In the genomic region with DNA sequence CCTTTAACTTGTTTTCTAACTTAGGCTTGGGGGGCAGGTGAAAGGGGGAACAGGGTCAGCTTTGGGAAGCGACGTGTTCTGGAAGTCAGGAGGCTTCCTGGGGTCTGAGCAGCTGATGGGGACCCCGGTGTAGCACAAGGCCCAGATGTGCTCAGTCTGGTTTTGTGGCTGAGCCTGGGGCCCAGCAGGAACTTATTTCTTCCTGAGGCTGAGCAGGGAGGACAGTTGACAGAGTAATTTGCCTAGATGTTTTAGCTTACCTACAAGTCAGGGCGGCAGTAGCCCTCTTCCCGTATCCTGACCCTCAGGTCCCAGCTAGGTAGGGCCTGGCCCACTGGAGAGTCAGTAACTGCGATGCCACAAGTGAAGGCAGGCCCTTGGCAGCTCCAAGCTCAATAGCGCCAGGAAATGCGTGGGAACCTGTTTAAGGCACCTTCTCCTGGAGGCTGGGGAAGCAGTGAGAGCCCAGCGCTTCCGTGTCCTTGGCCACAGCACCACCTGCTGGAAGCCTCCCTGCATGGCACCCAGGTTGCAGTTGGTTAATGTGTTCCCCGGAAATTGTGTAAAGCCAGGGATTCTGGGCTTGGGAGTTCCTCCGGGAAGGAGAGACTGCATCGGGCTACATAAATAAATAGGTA, we compare ENCODE assay signal across 1 cellular context.
TF ChIP-seq lines count a peak whose summit lies in the region.

No MANE protein-coding gene starts in this region.

TF ChIP-seq in SK-N-SH, 30 proteins besides CTCF, POLR2A, EP300 and RAD21 (continued from another document):
- TF ChIP-seq ZBTB33 (IDR thresholded peaks at IDR 0.05; ENCODE audit: borderline replicate concordance, low read depth) (no peak), MXI1 (IDR thresholded peaks at IDR 0.05; ENCODE audit: low read depth, low read length) (no peak), TAF1 (IDR thresholded peaks at IDR 0.05; ENCODE audit: borderline replicate concordance, low read depth, low read length) (peak; percentile 28; the same call in 1 of the 2 replicates), TCF12 (IDR thresholded peaks at IDR 0.05) (no peak), NRF1 (IDR thresholded peaks at IDR 0.05; ENCODE audit: low read depth, low read length) (peak; percentile 36; the same call in 1 of the 2 replicates), ELF1 (IDR thresholded peaks at IDR 0.05) (peak; percentile 61), SIN3A (IDR thresholded peaks at IDR 0.05; ENCODE audit: borderline replicate concordance, low read depth, low read length) (no peak), TEAD4 (IDR thresholded peaks at IDR 0.05; ENCODE audit: borderline replicate concordance, insufficient read depth) (no peak), EZH2phosphoT487 (IDR thresholded peaks at IDR 0.05; ENCODE audit: borderline replicate concordance, low read depth) (no peak), FOSL2 (IDR thresholded peaks at IDR 0.05; ENCODE audit: borderline replicate concordance, low read depth) (no peak), RFX5 (IDR thresholded peaks at IDR 0.05; ENCODE audit: low read length) (no peak), JUND (IDR thresholded peaks at IDR 0.05) (no peak), YY1 (IDR thresholded peaks at IDR 0.05; ENCODE audit: low read depth) (no peak), NFIC (IDR thresholded peaks at IDR 0.05; ENCODE audit: borderline replicate concordance) (no peak), FOXM1 (IDR thresholded peaks at IDR 0.05; ENCODE audit: low read depth) (no peak), MEF2A (IDR thresholded peaks at IDR 0.05; ENCODE audit: borderline replicate concordance, low read depth) (no peak), GATA2 (CRISPR knock-in tag; IDR thresholded peaks at IDR 0.05) (no peak), FOXJ3 (CRISPR knock-in tag; IDR thresholded peaks at IDR 0.05) (no peak), GABPA (IDR thresholded peaks at IDR 0.05; ENCODE audit: low read depth) (peak; percentile 65), CHD2 (IDR thresholded peaks at IDR 0.05; ENCODE audit: low read length, partially characterized antibody) (peak; percentile 59), POLR2AphosphoS5 (IDR thresholded peaks at IDR 0.05; ENCODE audit: low read depth, low read length) (no peak), SMC3 (IDR thresholded peaks at IDR 0.05; ENCODE audit: low read depth, low read length) (peak; percentile 97), RXRA (IDR thresholded peaks at IDR 0.05; ENCODE audit: borderline replicate concordance, low read depth) (no peak)
- TF ChIP-seq, protein P1, sequence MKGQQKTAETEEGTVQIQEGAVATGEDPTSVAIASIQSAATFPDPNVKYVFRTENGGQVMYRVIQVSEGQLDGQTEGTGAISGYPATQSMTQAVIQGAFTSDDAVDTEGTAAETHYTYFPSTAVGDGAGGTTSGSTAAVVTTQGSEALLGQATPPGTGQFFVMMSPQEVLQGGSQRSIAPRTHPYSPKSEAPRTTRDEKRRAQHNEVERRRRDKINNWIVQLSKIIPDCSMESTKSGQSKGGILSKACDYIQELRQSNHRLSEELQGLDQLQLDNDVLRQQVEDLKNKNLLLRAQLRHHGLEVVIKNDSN (IDR thresholded peaks at IDR 0.05; ENCODE audit: borderline replicate concordance, low read depth), result no peak
- TF ChIP-seq, protein P2, sequence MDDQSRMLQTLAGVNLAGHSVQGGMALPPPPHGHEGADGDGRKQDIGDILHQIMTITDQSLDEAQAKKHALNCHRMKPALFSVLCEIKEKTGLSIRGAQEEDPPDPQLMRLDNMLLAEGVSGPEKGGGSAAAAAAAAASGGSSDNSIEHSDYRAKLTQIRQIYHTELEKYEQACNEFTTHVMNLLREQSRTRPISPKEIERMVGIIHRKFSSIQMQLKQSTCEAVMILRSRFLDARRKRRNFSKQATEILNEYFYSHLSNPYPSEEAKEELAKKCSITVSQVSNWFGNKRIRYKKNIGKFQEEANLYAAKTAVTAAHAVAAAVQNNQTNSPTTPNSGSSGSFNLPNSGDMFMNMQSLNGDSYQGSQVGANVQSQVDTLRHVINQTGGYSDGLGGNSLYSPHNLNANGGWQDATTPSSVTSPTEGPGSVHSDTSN (IDR thresholded peaks at IDR 0.05), result no peak
- TF ChIP-seq, protein P3, sequence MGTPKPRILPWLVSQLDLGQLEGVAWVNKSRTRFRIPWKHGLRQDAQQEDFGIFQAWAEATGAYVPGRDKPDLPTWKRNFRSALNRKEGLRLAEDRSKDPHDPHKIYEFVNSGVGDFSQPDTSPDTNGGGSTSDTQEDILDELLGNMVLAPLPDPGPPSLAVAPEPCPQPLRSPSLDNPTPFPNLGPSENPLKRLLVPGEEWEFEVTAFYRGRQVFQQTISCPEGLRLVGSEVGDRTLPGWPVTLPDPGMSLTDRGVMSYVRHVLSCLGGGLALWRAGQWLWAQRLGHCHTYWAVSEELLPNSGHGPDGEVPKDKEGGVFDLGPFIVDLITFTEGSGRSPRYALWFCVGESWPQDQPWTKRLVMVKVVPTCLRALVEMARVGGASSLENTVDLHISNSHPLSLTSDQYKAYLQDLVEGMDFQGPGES (IDR thresholded peaks at IDR 0.05; ENCODE audit: low read depth, low read length), result no peak
- TF ChIP-seq, protein P4, sequence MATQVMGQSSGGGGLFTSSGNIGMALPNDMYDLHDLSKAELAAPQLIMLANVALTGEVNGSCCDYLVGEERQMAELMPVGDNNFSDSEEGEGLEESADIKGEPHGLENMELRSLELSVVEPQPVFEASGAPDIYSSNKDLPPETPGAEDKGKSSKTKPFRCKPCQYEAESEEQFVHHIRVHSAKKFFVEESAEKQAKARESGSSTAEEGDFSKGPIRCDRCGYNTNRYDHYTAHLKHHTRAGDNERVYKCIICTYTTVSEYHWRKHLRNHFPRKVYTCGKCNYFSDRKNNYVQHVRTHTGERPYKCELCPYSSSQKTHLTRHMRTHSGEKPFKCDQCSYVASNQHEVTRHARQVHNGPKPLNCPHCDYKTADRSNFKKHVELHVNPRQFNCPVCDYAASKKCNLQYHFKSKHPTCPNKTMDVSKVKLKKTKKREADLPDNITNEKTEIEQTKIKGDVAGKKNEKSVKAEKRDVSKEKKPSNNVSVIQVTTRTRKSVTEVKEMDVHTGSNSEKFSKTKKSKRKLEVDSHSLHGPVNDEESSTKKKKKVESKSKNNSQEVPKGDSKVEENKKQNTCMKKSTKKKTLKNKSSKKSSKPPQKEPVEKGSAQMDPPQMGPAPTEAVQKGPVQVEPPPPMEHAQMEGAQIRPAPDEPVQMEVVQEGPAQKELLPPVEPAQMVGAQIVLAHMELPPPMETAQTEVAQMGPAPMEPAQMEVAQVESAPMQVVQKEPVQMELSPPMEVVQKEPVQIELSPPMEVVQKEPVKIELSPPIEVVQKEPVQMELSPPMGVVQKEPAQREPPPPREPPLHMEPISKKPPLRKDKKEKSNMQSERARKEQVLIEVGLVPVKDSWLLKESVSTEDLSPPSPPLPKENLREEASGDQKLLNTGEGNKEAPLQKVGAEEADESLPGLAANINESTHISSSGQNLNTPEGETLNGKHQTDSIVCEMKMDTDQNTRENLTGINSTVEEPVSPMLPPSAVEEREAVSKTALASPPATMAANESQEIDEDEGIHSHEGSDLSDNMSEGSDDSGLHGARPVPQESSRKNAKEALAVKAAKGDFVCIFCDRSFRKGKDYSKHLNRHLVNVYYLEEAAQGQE (IDR thresholded peaks at IDR 0.05; ENCODE audit: low read depth, low read length), result no peak
